ENCODE assay signal across 11 cellular contexts in genomic region chr2:232363784-232364615, GRCh38. TPM values are rescaled to one million over a fixed set of nuclear protein-coding genes. Genes with fewer than 3 reads are reported as not detected.
DNase-seq lines count a peak whose midpoint lies in the region; ATAC-seq and TF ChIP-seq lines count a peak whose summit lies in the region.
"Had no signal": no experiment of that assay in that cellular context is flagged by ENCODE, and none has a peak within 500 bp of the region (broad histone marks: within the 10 kb centered on the region; RNA-seq: fewer than 3 reads in every experiment).

No MANE protein-coding gene starts in this region.

- TF ChIP-seq CTCF in GM12864 (IDR thresholded peaks at IDR 0.05; ENCODE audit: low read depth, low read length, missing control alignments) = no peak

- no peak overlapping the region for H3K27ac ChIP-seq in Karpas-422 (ENCODE audit: low read length)

- intact Hi-C loops in sciatic nerve (cut with DNase I) = no loop called here

- DNase-seq in GM12864 (ENCODE audit: low read depth) = peak; percentile 19
- peak; percentile 44 for DNase-seq in Karpas-422
- DNase-seq in astrocyte of the hippocampus (ENCODE audit: low read depth, low spot score) = peak; percentile 35
- peak; percentile 9 for DNase-seq in sciatic nerve (ENCODE audit: low spot score)
- DNase-seq in NCI-H748 (lab: John Stamatoyannopoulos, UW; ENCODE audit: unreplicated experiment) = no peak
- no peak for DNase-seq in C1 segment of cervical spinal cord (lab: John Stamatoyannopoulos, UW)
- DNase-seq in CD1c-positive myeloid dendritic cell (ENCODE audit: extremely low spot score) = no peak
- DNase-seq in hippocampal formation (lab: John Stamatoyannopoulos, UW) = no peak
- DNase-seq: SHP77 treated with DMSO at 0.1 percent for 48 hours had no signal

- no peaks in the 10 kb centered on the region for H3K9me3 ChIP-seq in Karpas-422 (ENCODE audit: low read length)

- H2AFZ ChIP-seq in Karpas-422 (ENCODE audit: low read length) = peak overlapping the region; percentile 99

- H3K4me1 ChIP-seq in Karpas-422 (ENCODE audit: low read length) = peaks cover 7% of the 10 kb centered on the region

- no peaks in the 10 kb centered on the region for H3K79me2 ChIP-seq in Karpas-422 (ENCODE audit: low read length)

- H3K4me2 ChIP-seq in Karpas-422 (ENCODE audit: low read depth, low read length, poor library complexity, severe bottlenecking) = peak overlapping the region; percentile 67

- no peak for ATAC-seq in sciatic nerve

- H3K27me3 ChIP-seq in Karpas-422 (ENCODE audit: low read length) = no peaks in the 10 kb centered on the region

- no peaks in the 10 kb centered on the region for H3K9me2 ChIP-seq in Karpas-422 (replicated peaks; ENCODE audit: insufficient read depth, low read length)

- H4K20me1 ChIP-seq in Karpas-422 (ENCODE audit: insufficient read depth, low read depth, low read length) = no peaks in the 10 kb centered on the region

- H3K4me3 ChIP-seq in GM12864 (ENCODE audit: low read depth, low read length) = peak overlapping the region; percentile 5; the same call in 1 of the 2 replicates
- H3K4me3 ChIP-seq in Karpas-422 (ENCODE audit: low read length) = peak overlapping the region; percentile 58

- no peaks in the 10 kb centered on the region for H3K36me3 ChIP-seq in Karpas-422 (ENCODE audit: insufficient read depth, low read length)

- peak overlapping the region; percentile 41 for H3K9ac ChIP-seq in Karpas-422 (ENCODE audit: low read length)

RNA-seq across cellular contexts. Expression of gene ALPP, which starts 14.6 kb away (rescaled TPM):
- total RNA-seq in Karpas-422 (2014; rRNA removed; shearing (Covaris generic); ENCODE audit: low replicate concordance) = not detected in 2 replicates
- not detected for total RNA-seq in sciatic nerve
- total RNA-seq: bronchial epithelial cell, kidney epithelial cell had no signal

RNA-seq across cellular contexts. Expression of gene ALPG, which starts 42.6 kb away (rescaled TPM):
- total RNA-seq in Karpas-422 (2014; rRNA removed; shearing (Covaris generic); ENCODE audit: low replicate concordance) = not detected in 2 replicates
- not detected for total RNA-seq in sciatic nerve
- total RNA-seq: bronchial epithelial cell, kidney epithelial cell had no signal

Comparison
In these comparisons a context has a peak if more than half of its experiments do, and no peak if none do; other contexts are left out.
1. DNase-seq: peak in GM12864 (single experiment), Karpas-422 (single experiment), astrocyte of the hippocampus (single experiment) and sciatic nerve (single experiment); none in NCI-H748 (single experiment), C1 segment of cervical spinal cord (0 of 14), CD1c-positive myeloid dendritic cell (single experiment) and hippocampal formation (0 of 2).